ENCODE assay signal across 8 cellular contexts in genomic region chr10:29634764-29635625, GRCh38. TPM values are rescaled to one million over a fixed set of nuclear protein-coding genes. Genes with fewer than 3 reads are reported as not detected.
DNase-seq lines count a peak whose midpoint lies in the region; ATAC-seq and TF ChIP-seq lines count a peak whose summit lies in the region.

Gene SVIL (minus strand): TSS chr10:29634971. CDS start chr10:29555058, 79,913 bp downstream.

- H3K9me3 Mint-ChIP-seq in activated T-cell treated with anti-CD3 and anti-CD28 coated beads, Interleukin-2, amount 50 U/mL, for 24 hours = no peaks in the 10 kb centered on the region
- H3K9me3 Mint-ChIP-seq in activated T-cell treated with anti-CD3 and anti-CD28 coated beads, Interleukin-2, amount 50 U/mL, for 4 hours = no peaks in the 10 kb centered on the region

- WGBS in adipose tissue, 3 donors = 52 to 60% (median 59%) methylated on average over 10 of the region's 10 CpGs

- H3K27me3 ChIP-seq in right atrium auricular region = no peaks in the 10 kb centered on the region
- H3K27me3 ChIP-seq in gastrocnemius medialis = no peaks in the 10 kb centered on the region

- no peak within 1 kb of the TSS for H3K27ac Mint-ChIP-seq in activated T-cell treated with anti-CD3 and anti-CD28 coated beads, Interleukin-2, amount 50 U/mL, for 24 hours

- H3K27ac ChIP-seq in adipose tissue (ENCODE audit: low read depth, low read length) (peak within 1 kb of the TSS; percentile 61), right atrium auricular region (peak within 1 kb of the TSS; percentile 84 to 89), gastrocnemius medialis (peak within 1 kb of the TSS; percentile 95 to 96 (median 96))

- H3K9me3 ChIP-seq in right atrium auricular region (no peaks in the 10 kb centered on the region), gastrocnemius medialis (no peaks in the 10 kb centered on the region)

- ATAC-seq in activated T-cell treated with anti-CD3 and anti-CD28 coated beads, Interleukin-2, amount 50 U/mL, for 4 hours = no peak
- peak; percentile 79 to 84 for ATAC-seq in gastrocnemius medialis
- ATAC-seq in HG02571 (IDR thresholded peaks at IDR 0.05; ENCODE audit: unreplicated experiment) = no peak

- no peaks in the 10 kb centered on the region for H3K27me3 Mint-ChIP-seq in activated T-cell treated with anti-CD3 and anti-CD28 coated beads, Interleukin-2, amount 50 U/mL, for 24 hours
- H3K27me3 Mint-ChIP-seq in activated T-cell treated with anti-CD3 and anti-CD28 coated beads, Interleukin-2, amount 50 U/mL, for 4 hours (ENCODE audit: low read depth) = no peaks in the 10 kb centered on the region

- peaks cover 7% of the 10 kb centered on the region for H3K36me3 Mint-ChIP-seq in activated T-cell treated with anti-CD3 and anti-CD28 coated beads, Interleukin-2, amount 50 U/mL, for 24 hours (ENCODE audit: low read depth)
- H3K36me3 Mint-ChIP-seq in activated T-cell treated with anti-CD3 and anti-CD28 coated beads, Interleukin-2, amount 50 U/mL, for 4 hours (ENCODE audit: insufficient read depth) = peaks cover 10% of the 10 kb centered on the region

- peaks cover 54% of the 10 kb centered on the region for H3K4me1 Mint-ChIP-seq in activated T-cell treated with anti-CD3 and anti-CD28 coated beads, Interleukin-2, amount 50 U/mL, for 24 hours (ENCODE audit: low read depth)
- H3K4me1 Mint-ChIP-seq in activated T-cell treated with anti-CD3 and anti-CD28 coated beads, Interleukin-2, amount 50 U/mL, for 4 hours (ENCODE audit: low read depth) = peaks cover 48% of the 10 kb centered on the region

- peak within 1 kb of the TSS; percentile 43 to 53 for H3K4me3 ChIP-seq in right atrium auricular region
- peak within 1 kb of the TSS; percentile 52 to 73 (median 63) for H3K4me3 ChIP-seq in gastrocnemius medialis

- intact Hi-C loops in gastrocnemius medialis (cut with DNase I; ENCODE audit: low total_unique reads) = no loop called here

- TF ChIP-seq CTCF in right atrium auricular region (IDR thresholded peaks at IDR 0.05) = no peak
- peak in 4 of 5 experiments; percentile 30 to 56 (median 44) for TF ChIP-seq CTCF in gastrocnemius medialis (IDR thresholded peaks at IDR 0.05 in 4 of 5, conservative IDR thresholded peaks at IDR 0.05 in 1 of 5)

- H3K4me1 ChIP-seq in right atrium auricular region (peaks cover 0 to 29% of the 10 kb centered on the region in 2 donors), gastrocnemius medialis (peaks cover 11 to 21% of the 10 kb centered on the region in 2 donors)

- peak; percentile 91 to 97 for TF ChIP-seq POLR2A in gastrocnemius medialis (IDR thresholded peaks at IDR 0.05)

- H3K4me3 Mint-ChIP-seq in activated T-cell treated with anti-CD3 and anti-CD28 coated beads, Interleukin-2, amount 50 U/mL, for 24 hours = peak within 1 kb of the TSS; percentile 10
- H3K4me3 Mint-ChIP-seq in activated T-cell treated with anti-CD3 and anti-CD28 coated beads, Interleukin-2, amount 50 U/mL, for 4 hours = no peak within 1 kb of the TSS

- in situ Hi-C loops in gastrocnemius medialis (cut with MboI; ENCODE audit: low sequenced_read_pairs in 4 of 4) = loop anchor here in 3 of 4 donors (5.0 to 25.0 kb wide), 3 partner anchors 97 to 327 kb away; no protein-coding TSS in a partner anchor

- H3K36me3 ChIP-seq in right atrium auricular region = no peaks in the 10 kb centered on the region
- peaks cover 0 to 3% of the 10 kb centered on the region in 2 donors for H3K36me3 ChIP-seq in gastrocnemius medialis

- no peak for DNase-seq in activated T-cell treated with anti-CD3 and anti-CD28 coated beads, Interleukin-2, amount 50 U/mL, for 24 hours
- DNase-seq in activated T-cell treated with anti-CD3 and anti-CD28 coated beads, Interleukin-2, amount 50 U/mL, for 4 hours = no peak
- DNase-seq in right atrium auricular region (ENCODE audit: low spot score) (peak; percentile 91), gastrocnemius medialis (peak; percentile 93 to 97), NCI-H446 (lab: John Stamatoyannopoulos, UW) (no peak), NOMO-1 treated with DMSO at 0.1 percent for 48 hours (lab: John Stamatoyannopoulos, UW; ENCODE audit: unreplicated experiment) (no peak)

RNA-seq across cellular contexts. Expression of gene SVIL, which starts in this region (rescaled TPM):
- 10 to 100 TPM in 1 of 3 donors, 1 to 10 TPM in 2; 6.4 to 11.1 (median 9.5) TPM for total RNA-seq in activated T-cell treated with anti-CD3 and anti-CD28 coated beads, Interleukin-2, amount 50 U/mL, for 4 hours
- 10 to 100 TPM in 2 of 3 donors, 1 to 10 TPM in 1; 5.7 to 34.6 (median 16.2) TPM for polyA plus RNA-seq in adipose tissue
- total RNA-seq in right atrium auricular region (100 to 1,000 TPM; 260 to 340 TPM), gastrocnemius medialis (1,000 to 10,000 TPM; 1,040 to 1,354 (median 1,121) TPM)

Comparison
In these comparisons a context has a peak if more than half of its experiments do, and no peak if none do; other contexts are left out.
1. RNA of gene SVIL (total RNA-seq): 1,040 to 1,354 TPM in gastrocnemius medialis and 260 to 340 TPM in right atrium auricular region; 6.4 to 11.1 TPM in activated T-cell treated with anti-CD3 and anti-CD28 coated beads, Interleukin-2, amount 50 U/mL, for 4 hours; every median in the first group is over 10 times any median in the second.
2. DNase-seq: peak in right atrium auricular region (single experiment) and gastrocnemius medialis (2 of 2); none in activated T-cell treated with anti-CD3 and anti-CD28 coated beads, Interleukin-2, amount 50 U/mL, for 24 hours (single experiment), activated T-cell treated with anti-CD3 and anti-CD28 coated beads, Interleukin-2, amount 50 U/mL, for 4 hours (single experiment), NCI-H446 (0 of 2) and NOMO-1 treated with DMSO at 0.1 percent for 48 hours (single experiment).
3. ATAC-seq: peak in gastrocnemius medialis (2 of 2); none in activated T-cell treated with anti-CD3 and anti-CD28 coated beads, Interleukin-2, amount 50 U/mL, for 4 hours (0 of 2) and HG02571 (single experiment).
4. CTCF ChIP-seq: peak in gastrocnemius medialis (4 of 5); none in right atrium auricular region (0 of 2).
5. Peak in every context shown above with its lines, with median percentiles within 50 percentile points of each other: H3K27ac ChIP-seq.